9 cellular contexts compared by ENCODE assay signal in genomic region chr6:166862978-166863530, GRCh38.
DNase-seq lines count a peak whose midpoint lies in the region; ATAC-seq, FAIRE-seq and TF ChIP-seq lines count a peak whose summit lies in the region.
"Had no signal": no experiment of that assay in that cellular context is flagged by ENCODE, and none has a peak within 500 bp of the region (broad histone marks: within the 10 kb centered on the region; RNA-seq: fewer than 3 reads in every experiment).

No MANE protein-coding gene starts in this region.

- H3K27me3 ChIP-seq in HUES48 (ENCODE audit: control insufficient read depth, insufficient read depth, low read length), result peaks cover 19% of the 10 kb centered on the region

- ATAC-seq in GM19438 (IDR thresholded peaks at IDR 0.05; ENCODE audit: low read depth, unreplicated experiment), result peak; percentile 40

- H3K9ac ChIP-seq in HUES48 (ENCODE audit: low read depth, low read length), result 0 out of 2 replicates have a peak overlapping the region, but pooled peaks have one; percentile 13

- peak overlapping the region; percentile 65 for H3K4me3 ChIP-seq in HUES48 (ENCODE audit: low read depth, low read length)
- H3K4me3 ChIP-seq in fibroblast of villous mesenchyme (ENCODE audit: low read depth, low read length), result peak overlapping the region; percentile 23
- H3K4me3 ChIP-seq in skin epidermis, result peak overlapping the region; percentile 12 to 45 (median 30)
- H3K4me3 ChIP-seq: SJSA1 had no signal

- DNase-seq in fibroblast of villous mesenchyme (ENCODE audit: low read depth), result no peak
- DNase-seq in DMS 273 treated with DMSO at 0.1 percent for 48 hours (lab: John Stamatoyannopoulos, UW), result no peak
- no peak for DNase-seq in frontal cortex (ENCODE audit: low spot score in 2 of 2)
- no peak for DNase-seq in DMS114 treated with DMSO at 0.1 percent for 48 hours (lab: John Stamatoyannopoulos, UW; ENCODE audit: unreplicated experiment)
- no peak for DNase-seq in amniotic stem cell (lab: John Stamatoyannopoulos, UW)

- peaks cover 6% of the 10 kb centered on the region for H3K4me1 ChIP-seq in HUES48 (ENCODE audit: control insufficient read depth, insufficient read depth, low read length)

- H3K27ac ChIP-seq in HUES48 (ENCODE audit: low read depth, low read length) (peak overlapping the region; percentile 70), skin epidermis (no peak overlapping the region)
- H3K27ac ChIP-seq: SJSA1 had no signal

- no peaks in the 10 kb centered on the region for H3K9me3 ChIP-seq in HUES48 (ENCODE audit: control insufficient read depth, insufficient read depth, low read length)
- H3K9me3 ChIP-seq: SJSA1 had no signal

- no peaks in the 10 kb centered on the region for H3K36me3 ChIP-seq in HUES48 (ENCODE audit: control insufficient read depth, insufficient read depth, low read length)
- H3K36me3 ChIP-seq: SJSA1 had no signal

- no peak for TF ChIP-seq CTCF in fibroblast of villous mesenchyme (IDR thresholded peaks at IDR 0.05; ENCODE audit: insufficient read depth, low read depth, low read length)

- no peak for FAIRE-seq in frontal cortex (lab: Jason Lieb, UNC)
